ENCODE assay signal across 1 cellular context in the genomic region with DNA sequence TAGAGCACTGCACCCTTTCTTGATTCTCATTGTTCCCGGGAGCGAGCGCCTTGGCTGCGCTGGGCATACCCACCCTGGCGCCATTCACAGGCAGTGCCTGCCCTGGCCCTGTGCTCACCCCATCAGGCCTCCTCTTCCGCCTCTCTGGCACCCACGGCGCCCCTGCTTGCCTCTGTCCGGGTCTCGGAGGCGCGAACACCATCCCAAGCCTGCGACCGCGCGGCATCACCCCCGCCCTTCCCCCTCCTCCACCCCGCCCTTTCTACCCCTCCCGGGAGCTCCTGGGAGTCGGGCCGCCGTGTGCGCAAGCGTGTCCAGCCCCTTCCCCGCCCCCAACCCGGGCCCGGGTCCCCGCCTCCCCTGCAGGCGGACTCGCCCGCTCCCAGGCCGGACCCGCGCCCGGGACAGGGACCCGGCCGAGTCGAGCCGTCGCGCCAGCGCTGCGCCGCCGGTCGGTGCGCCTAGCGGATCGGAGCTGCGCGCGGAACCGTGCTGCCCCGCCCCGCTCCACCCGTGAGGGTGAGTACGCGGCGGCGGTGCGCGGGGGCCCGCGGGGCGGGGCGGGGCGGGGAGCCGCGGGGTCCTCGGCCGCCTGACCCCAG.
TF ChIP-seq lines count a peak whose summit lies in the region.

A gene with protein sequence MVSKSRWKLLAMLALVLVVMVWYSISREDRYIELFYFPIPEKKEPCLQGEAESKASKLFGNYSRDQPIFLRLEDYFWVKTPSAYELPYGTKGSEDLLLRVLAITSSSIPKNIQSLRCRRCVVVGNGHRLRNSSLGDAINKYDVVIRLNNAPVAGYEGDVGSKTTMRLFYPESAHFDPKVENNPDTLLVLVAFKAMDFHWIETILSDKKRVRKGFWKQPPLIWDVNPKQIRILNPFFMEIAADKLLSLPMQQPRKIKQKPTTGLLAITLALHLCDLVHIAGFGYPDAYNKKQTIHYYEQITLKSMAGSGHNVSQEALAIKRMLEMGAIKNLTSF (plus strand): TSS at position 363 of the 602 bp plus-strand sequence. CDS start 50,470 bp downstream, outside the sequence.

TF ChIP-seq in HepG2, 621 proteins besides CTCF, POLR2A, EP300 and RAD21 (continued from another document and continues in another):
- TF ChIP-seq, protein P1, sequence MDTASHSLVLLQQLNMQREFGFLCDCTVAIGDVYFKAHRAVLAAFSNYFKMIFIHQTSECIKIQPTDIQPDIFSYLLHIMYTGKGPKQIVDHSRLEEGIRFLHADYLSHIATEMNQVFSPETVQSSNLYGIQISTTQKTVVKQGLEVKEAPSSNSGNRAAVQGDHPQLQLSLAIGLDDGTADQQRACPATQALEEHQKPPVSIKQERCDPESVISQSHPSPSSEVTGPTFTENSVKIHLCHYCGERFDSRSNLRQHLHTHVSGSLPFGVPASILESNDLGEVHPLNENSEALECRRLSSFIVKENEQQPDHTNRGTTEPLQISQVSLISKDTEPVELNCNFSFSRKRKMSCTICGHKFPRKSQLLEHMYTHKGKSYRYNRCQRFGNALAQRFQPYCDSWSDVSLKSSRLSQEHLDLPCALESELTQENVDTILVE (CRISPR knock-in tag; IDR thresholded peaks at IDR 0.05) = peak; percentile 25; the same call in 1 of the 2 replicates
- TF ChIP-seq, protein P2, sequence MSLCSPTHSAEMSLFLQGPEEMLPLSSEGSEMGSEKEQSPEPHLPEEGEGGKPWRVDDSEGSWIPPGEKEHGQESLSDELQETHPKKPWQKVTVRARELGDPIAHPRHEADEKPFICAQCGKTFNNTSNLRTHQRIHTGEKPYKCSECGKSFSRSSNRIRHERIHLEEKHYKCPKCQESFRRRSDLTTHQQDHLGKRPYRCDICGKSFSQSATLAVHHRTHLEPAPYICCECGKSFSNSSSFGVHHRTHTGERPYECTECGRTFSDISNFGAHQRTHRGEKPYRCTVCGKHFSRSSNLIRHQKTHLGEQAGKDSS (CRISPR knock-in tag; IDR thresholded peaks at IDR 0.05; ENCODE audit: borderline replicate concordance, low read depth) = no peak
- TF ChIP-seq IRF2 (CRISPR knock-in tag; IDR thresholded peaks at IDR 0.05) (no peak), THAP11 (CRISPR knock-in tag; IDR thresholded peaks at IDR 0.05) (0 out of 2 replicates have a peak, but pooled peaks have one; percentile 8), KDM3A (CRISPR knock-in tag; IDR thresholded peaks at IDR 0.05; ENCODE audit: low read depth) (no peak; the same call in 1 of the 2 replicates), ZNF776 (CRISPR knock-in tag; IDR thresholded peaks at IDR 0.05) (no peak), FIP1L1 (IDR thresholded peaks at IDR 0.05; ENCODE audit: borderline replicate concordance, insufficient read depth, low read depth, low read length) (no peak), U2AF1 (optimal IDR thresholded peaks at IDR 0.05; ENCODE audit: low read depth, low read length) (no peak), NFIB (CRISPR knock-in tag; IDR thresholded peaks at IDR 0.05; ENCODE audit: borderline replicate concordance) (no peak), GZF1 (CRISPR knock-in tag; IDR thresholded peaks at IDR 0.05) (no peak), ZNF615 (CRISPR knock-in tag; IDR thresholded peaks at IDR 0.05; ENCODE audit: borderline replicate concordance) (no peak), SP4 (CRISPR knock-in tag; IDR thresholded peaks at IDR 0.05) (no peak; the same call in 1 of the 2 replicates), NPAS2 (CRISPR knock-in tag; IDR thresholded peaks at IDR 0.05; ENCODE audit: borderline replicate concordance) (no peak), REL (CRISPR knock-in tag; conservative IDR thresholded peaks at IDR 0.05) (no peak), DPF2 (CRISPR knock-in tag; IDR thresholded peaks at IDR 0.05; ENCODE audit: borderline replicate concordance, low read depth) (no peak), ZNF446 (CRISPR knock-in tag; IDR thresholded peaks at IDR 0.05) (no peak; the same call in 1 of the 2 replicates), KMT2B (CRISPR knock-in tag; IDR thresholded peaks at IDR 0.05) (no peak), SMC3 (IDR thresholded peaks at IDR 0.05; ENCODE audit: low read length) (no peak), ZNF879 (CRISPR knock-in tag; IDR thresholded peaks at IDR 0.05) (no peak), FOXA1 (IDR thresholded peaks at IDR 0.05) (no peak), FOXA1 (CRISPR knock-in tag; IDR thresholded peaks at IDR 0.05) (no peak), MEF2D (CRISPR knock-in tag; IDR thresholded peaks at IDR 0.05) (no peak), ZNF350 (CRISPR knock-in tag; IDR thresholded peaks at IDR 0.05; ENCODE audit: borderline replicate concordance, low read depth) (no peak), SP2 (CRISPR knock-in tag; IDR thresholded peaks at IDR 0.05) (no peak), ZNF703 (CRISPR knock-in tag; IDR thresholded peaks at IDR 0.05; ENCODE audit: borderline replicate concordance) (0 out of 2 replicates have a peak, but pooled peaks have one; percentile 40), ZNF496 (CRISPR knock-in tag; IDR thresholded peaks at IDR 0.05; ENCODE audit: insufficient replicate concordance) (no peak), NBN (conservative IDR thresholded peaks at IDR 0.05) (no peak), ZIK1 (CRISPR knock-in tag; IDR thresholded peaks at IDR 0.05; ENCODE audit: borderline replicate concordance, low read depth) (no peak), ZNF251 (CRISPR knock-in tag; IDR thresholded peaks at IDR 0.05) (no peak)
- TF ChIP-seq, protein P3, sequence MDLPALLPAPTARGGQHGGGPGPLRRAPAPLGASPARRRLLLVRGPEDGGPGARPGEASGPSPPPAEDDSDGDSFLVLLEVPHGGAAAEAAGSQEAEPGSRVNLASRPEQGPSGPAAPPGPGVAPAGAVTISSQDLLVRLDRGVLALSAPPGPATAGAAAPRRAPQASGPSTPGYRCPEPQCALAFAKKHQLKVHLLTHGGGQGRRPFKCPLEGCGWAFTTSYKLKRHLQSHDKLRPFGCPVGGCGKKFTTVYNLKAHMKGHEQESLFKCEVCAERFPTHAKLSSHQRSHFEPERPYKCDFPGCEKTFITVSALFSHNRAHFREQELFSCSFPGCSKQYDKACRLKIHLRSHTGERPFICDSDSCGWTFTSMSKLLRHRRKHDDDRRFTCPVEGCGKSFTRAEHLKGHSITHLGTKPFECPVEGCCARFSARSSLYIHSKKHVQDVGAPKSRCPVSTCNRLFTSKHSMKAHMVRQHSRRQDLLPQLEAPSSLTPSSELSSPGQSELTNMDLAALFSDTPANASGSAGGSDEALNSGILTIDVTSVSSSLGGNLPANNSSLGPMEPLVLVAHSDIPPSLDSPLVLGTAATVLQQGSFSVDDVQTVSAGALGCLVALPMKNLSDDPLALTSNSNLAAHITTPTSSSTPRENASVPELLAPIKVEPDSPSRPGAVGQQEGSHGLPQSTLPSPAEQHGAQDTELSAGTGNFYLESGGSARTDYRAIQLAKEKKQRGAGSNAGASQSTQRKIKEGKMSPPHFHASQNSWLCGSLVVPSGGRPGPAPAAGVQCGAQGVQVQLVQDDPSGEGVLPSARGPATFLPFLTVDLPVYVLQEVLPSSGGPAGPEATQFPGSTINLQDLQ (CRISPR knock-in tag; IDR thresholded peaks at IDR 0.05) = no peak
- TF ChIP-seq, protein P4, sequence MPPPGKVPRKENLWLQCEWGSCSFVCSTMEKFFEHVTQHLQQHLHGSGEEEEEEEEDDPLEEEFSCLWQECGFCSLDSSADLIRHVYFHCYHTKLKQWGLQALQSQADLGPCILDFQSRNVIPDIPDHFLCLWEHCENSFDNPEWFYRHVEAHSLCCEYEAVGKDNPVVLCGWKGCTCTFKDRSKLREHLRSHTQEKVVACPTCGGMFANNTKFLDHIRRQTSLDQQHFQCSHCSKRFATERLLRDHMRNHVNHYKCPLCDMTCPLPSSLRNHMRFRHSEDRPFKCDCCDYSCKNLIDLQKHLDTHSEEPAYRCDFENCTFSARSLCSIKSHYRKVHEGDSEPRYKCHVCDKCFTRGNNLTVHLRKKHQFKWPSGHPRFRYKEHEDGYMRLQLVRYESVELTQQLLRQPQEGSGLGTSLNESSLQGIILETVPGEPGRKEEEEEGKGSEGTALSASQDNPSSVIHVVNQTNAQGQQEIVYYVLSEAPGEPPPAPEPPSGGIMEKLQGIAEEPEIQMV (CRISPR knock-in tag; IDR thresholded peaks at IDR 0.05; ENCODE audit: low read depth) = no peak
- TF ChIP-seq, protein P5, sequence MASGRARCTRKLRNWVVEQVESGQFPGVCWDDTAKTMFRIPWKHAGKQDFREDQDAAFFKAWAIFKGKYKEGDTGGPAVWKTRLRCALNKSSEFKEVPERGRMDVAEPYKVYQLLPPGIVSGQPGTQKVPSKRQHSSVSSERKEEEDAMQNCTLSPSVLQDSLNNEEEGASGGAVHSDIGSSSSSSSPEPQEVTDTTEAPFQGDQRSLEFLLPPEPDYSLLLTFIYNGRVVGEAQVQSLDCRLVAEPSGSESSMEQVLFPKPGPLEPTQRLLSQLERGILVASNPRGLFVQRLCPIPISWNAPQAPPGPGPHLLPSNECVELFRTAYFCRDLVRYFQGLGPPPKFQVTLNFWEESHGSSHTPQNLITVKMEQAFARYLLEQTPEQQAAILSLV (CRISPR knock-in tag; IDR thresholded peaks at IDR 0.05; ENCODE audit: borderline replicate concordance) = no peak
- TF ChIP-seq, protein P6, sequence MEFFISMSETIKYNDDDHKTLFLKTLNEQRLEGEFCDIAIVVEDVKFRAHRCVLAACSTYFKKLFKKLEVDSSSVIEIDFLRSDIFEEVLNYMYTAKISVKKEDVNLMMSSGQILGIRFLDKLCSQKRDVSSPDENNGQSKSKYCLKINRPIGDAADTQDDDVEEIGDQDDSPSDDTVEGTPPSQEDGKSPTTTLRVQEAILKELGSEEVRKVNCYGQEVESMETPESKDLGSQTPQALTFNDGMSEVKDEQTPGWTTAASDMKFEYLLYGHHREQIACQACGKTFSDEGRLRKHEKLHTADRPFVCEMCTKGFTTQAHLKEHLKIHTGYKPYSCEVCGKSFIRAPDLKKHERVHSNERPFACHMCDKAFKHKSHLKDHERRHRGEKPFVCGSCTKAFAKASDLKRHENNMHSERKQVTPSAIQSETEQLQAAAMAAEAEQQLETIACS (CRISPR knock-in tag; IDR thresholded peaks at IDR 0.05) = no peak
- TF ChIP-seq, protein P7, sequence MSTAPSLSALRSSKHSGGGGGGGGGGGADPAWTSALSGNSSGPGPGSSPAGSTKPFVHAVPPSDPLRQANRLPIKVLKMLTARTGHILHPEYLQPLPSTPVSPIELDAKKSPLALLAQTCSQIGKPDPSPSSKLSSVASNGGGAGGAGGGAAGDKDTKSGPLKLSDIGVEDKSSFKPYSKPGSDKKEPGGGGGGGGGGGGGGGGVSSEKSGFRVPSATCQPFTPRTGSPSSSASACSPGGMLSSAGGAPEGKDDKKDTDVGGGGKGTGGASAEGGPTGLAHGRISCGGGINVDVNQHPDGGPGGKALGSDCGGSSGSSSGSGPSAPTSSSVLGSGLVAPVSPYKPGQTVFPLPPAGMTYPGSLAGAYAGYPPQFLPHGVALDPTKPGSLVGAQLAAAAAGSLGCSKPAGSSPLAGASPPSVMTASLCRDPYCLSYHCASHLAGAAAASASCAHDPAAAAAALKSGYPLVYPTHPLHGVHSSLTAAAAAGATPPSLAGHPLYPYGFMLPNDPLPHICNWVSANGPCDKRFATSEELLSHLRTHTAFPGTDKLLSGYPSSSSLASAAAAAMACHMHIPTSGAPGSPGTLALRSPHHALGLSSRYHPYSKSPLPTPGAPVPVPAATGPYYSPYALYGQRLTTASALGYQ (CRISPR knock-in tag; IDR thresholded peaks at IDR 0.05) = no peak
- TF ChIP-seq, protein P8, sequence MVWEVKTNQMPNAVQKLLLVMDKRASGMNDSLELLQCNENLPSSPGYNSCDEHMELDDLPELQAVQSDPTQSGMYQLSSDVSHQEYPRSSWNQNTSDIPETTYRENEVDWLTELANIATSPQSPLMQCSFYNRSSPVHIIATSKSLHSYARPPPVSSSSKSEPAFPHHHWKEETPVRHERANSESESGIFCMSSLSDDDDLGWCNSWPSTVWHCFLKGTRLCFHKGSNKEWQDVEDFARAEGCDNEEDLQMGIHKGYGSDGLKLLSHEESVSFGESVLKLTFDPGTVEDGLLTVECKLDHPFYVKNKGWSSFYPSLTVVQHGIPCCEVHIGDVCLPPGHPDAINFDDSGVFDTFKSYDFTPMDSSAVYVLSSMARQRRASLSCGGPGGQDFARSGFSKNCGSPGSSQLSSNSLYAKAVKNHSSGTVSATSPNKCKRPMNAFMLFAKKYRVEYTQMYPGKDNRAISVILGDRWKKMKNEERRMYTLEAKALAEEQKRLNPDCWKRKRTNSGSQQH (CRISPR knock-in tag; IDR thresholded peaks at IDR 0.05; ENCODE audit: low read depth) = no peak
- TF ChIP-seq, protein P9, sequence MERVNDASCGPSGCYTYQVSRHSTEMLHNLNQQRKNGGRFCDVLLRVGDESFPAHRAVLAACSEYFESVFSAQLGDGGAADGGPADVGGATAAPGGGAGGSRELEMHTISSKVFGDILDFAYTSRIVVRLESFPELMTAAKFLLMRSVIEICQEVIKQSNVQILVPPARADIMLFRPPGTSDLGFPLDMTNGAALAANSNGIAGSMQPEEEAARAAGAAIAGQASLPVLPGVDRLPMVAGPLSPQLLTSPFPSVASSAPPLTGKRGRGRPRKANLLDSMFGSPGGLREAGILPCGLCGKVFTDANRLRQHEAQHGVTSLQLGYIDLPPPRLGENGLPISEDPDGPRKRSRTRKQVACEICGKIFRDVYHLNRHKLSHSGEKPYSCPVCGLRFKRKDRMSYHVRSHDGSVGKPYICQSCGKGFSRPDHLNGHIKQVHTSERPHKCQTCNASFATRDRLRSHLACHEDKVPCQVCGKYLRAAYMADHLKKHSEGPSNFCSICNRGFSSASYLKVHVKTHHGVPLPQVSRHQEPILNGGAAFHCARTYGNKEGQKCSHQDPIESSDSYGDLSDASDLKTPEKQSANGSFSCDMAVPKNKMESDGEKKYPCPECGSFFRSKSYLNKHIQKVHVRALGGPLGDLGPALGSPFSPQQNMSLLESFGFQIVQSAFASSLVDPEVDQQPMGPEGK (CRISPR knock-in tag; IDR thresholded peaks at IDR 0.05) = no peak
